Comparison of ENCODE assay signal across 8 cellular contexts in the genomic region with DNA sequence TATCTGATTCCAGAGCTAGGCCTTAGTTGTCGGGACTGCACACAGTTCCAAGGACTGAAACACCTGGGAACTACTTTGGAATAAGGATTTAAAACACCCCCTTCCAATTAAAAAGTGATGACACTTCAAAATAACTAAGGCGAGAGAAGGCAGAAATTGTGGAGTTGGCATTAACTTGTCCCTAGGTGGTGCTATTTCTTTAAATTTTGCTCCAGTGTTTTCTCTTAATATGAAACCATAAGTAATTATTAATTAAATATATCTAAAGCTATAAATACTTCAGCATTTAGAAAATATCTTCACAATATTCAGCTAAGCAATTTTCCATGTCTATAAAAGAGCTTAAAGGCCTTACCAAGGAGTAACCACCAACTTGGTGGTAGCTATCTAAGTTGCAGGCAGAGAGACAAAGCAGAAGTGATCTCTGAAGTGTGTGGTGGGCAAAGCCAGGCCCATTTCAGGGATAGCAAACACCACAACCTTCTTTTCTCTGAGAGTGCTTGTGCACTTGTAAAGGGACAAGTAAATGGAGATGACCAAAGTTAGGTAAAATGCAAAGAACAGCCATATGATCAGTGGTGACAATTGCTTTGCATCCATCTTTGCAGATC.
DNase-seq lines count a peak whose midpoint lies in the region; ATAC-seq and TF ChIP-seq lines count a peak whose summit lies in the region.

No MANE protein-coding gene starts in this region.

- no peaks in the 10 kb centered on the region for H3K9me3 Mint-ChIP-seq in activated T-helper 1 cell treated with anti-CD3 and anti-CD28 coated beads, Interleukin-12 subunit alpha, Interleukin-12 subunit beta, Interleukin-2, Interleukin-4 antibody, amounts not matched to agents 30 ng/mL and 10 ng/mL and 1 ng/mL, durations not matched to agents 14 hours and 24 hours and 36 hours
- no peaks in the 10 kb centered on the region for H3K9me3 Mint-ChIP-seq in glutamatergic neuron (ENCODE audit: unreplicated experiment)

- peak; percentile 68 for ATAC-seq in GM21529 (IDR thresholded peaks at IDR 0.05; ENCODE audit: unreplicated experiment)

- intact Hi-C loops in activated T-helper 1 cell treated with anti-CD3 and anti-CD28 coated beads, Interleukin-12 subunit alpha, Interleukin-12 subunit beta, Interleukin-2, Interleukin-4 antibody, amounts not matched to agents 30 ng/mL and 10 ng/mL and 1 ng/mL, durations not matched to agents 14 hours and 24 hours and 36 hours (cut with micrococcal nuclease), result loop anchor here (1.0 kb wide), 4 partner anchors 55 to 265 kb away; partner anchors contain the start of gene ANKRD44
- intact Hi-C loops in tibial artery (cut with DNase I; ENCODE audit: low total_unique reads), result loop anchor here (10.0 kb wide), 1 partner anchor 261 kb away; no protein-coding TSS in a partner anchor

- no peaks in the 10 kb centered on the region for H3K27me3 ChIP-seq in tibial artery

- peaks cover 22% of the 10 kb centered on the region for H3K36me3 Mint-ChIP-seq in activated T-helper 1 cell treated with anti-CD3 and anti-CD28 coated beads, Interleukin-12 subunit alpha, Interleukin-12 subunit beta, Interleukin-2, Interleukin-4 antibody, amounts not matched to agents 30 ng/mL and 10 ng/mL and 1 ng/mL, durations not matched to agents 14 hours and 24 hours and 36 hours (ENCODE audit: low read depth)
- peaks cover 4% of the 10 kb centered on the region for H3K36me3 Mint-ChIP-seq in glutamatergic neuron (ENCODE audit: unreplicated experiment)

- no peak overlapping the region for H3K27ac ChIP-seq in tibial artery

- no peaks in the 10 kb centered on the region for H3K27me3 Mint-ChIP-seq in activated T-helper 1 cell treated with anti-CD3 and anti-CD28 coated beads, Interleukin-12 subunit alpha, Interleukin-12 subunit beta, Interleukin-2, Interleukin-4 antibody, amounts not matched to agents 30 ng/mL and 10 ng/mL and 1 ng/mL, durations not matched to agents 14 hours and 24 hours and 36 hours (ENCODE audit: insufficient read depth)
- H3K27me3 Mint-ChIP-seq in glutamatergic neuron (ENCODE audit: unreplicated experiment), result no peaks in the 10 kb centered on the region

- DNase-seq in NCI-H2107 treated with DMSO at 0.1 percent for 48 hours (lab: John Stamatoyannopoulos, UW; ENCODE audit: unreplicated experiment) (peak; percentile 50), NCI-H2107 (lab: John Stamatoyannopoulos, UW) (no peak), NCI-H1417 treated with DMSO at 0.1 percent for 48 hours (lab: John Stamatoyannopoulos, UW) (peak; percentile 19), glutamatergic neuron (no peak), tibial artery (no peak), cerebellar nuclear complex (lab: John Stamatoyannopoulos, UW) (no peak)
- no peak for DNase-seq in activated T-helper 1 cell treated with anti-CD3 and anti-CD28 coated beads, Interleukin-12 subunit alpha, Interleukin-12 subunit beta, Interleukin-2, Interleukin-4 antibody, amounts not matched to agents 30 ng/mL and 10 ng/mL and 1 ng/mL, durations not matched to agents 14 hours and 24 hours and 36 hours (ENCODE audit: low spot score)

- no peaks in the 10 kb centered on the region for H3K9me3 ChIP-seq in tibial artery

- peak; percentile 63 for TF ChIP-seq CTCF in glutamatergic neuron (IDR thresholded peaks at IDR 0.05; ENCODE audit: partially characterized antibody, unreplicated experiment)
- TF ChIP-seq CTCF in tibial artery (IDR thresholded peaks at IDR 0.05), result peak; percentile 44 to 47

- peak overlapping the region; percentile 53 for H3K27ac Mint-ChIP-seq in activated T-helper 1 cell treated with anti-CD3 and anti-CD28 coated beads, Interleukin-12 subunit alpha, Interleukin-12 subunit beta, Interleukin-2, Interleukin-4 antibody, amounts not matched to agents 30 ng/mL and 10 ng/mL and 1 ng/mL, durations not matched to agents 14 hours and 24 hours and 36 hours
- no peak overlapping the region for H3K27ac Mint-ChIP-seq in glutamatergic neuron (ENCODE audit: unreplicated experiment)

- no peak overlapping the region for H3K4me3 Mint-ChIP-seq in activated T-helper 1 cell treated with anti-CD3 and anti-CD28 coated beads, Interleukin-12 subunit alpha, Interleukin-12 subunit beta, Interleukin-2, Interleukin-4 antibody, amounts not matched to agents 30 ng/mL and 10 ng/mL and 1 ng/mL, durations not matched to agents 14 hours and 24 hours and 36 hours
- H3K4me3 Mint-ChIP-seq in glutamatergic neuron (ENCODE audit: unreplicated experiment), result no peak overlapping the region

- H3K4me1 Mint-ChIP-seq in activated T-helper 1 cell treated with anti-CD3 and anti-CD28 coated beads, Interleukin-12 subunit alpha, Interleukin-12 subunit beta, Interleukin-2, Interleukin-4 antibody, amounts not matched to agents 30 ng/mL and 10 ng/mL and 1 ng/mL, durations not matched to agents 14 hours and 24 hours and 36 hours (ENCODE audit: low read depth), result peaks cover 18% of the 10 kb centered on the region
- peaks cover 7% of the 10 kb centered on the region for H3K4me1 Mint-ChIP-seq in glutamatergic neuron (ENCODE audit: low read depth, unreplicated experiment)

- no peak overlapping the region for H3K4me3 ChIP-seq in tibial artery

- no peaks in the 10 kb centered on the region for H3K36me3 ChIP-seq in tibial artery

- peaks cover 0 to 12% (median 8%) of the 10 kb centered on the region in 4 donors for H3K4me1 ChIP-seq in tibial artery

Comparison
In these comparisons a context has a peak if more than half of its experiments do, and no peak if none do; other contexts are left out.
1. DNase-seq: peak in NCI-H2107 treated with DMSO at 0.1 percent for 48 hours (single experiment) and NCI-H1417 treated with DMSO at 0.1 percent for 48 hours (single experiment); none in NCI-H2107 (single experiment), activated T-helper 1 cell treated with anti-CD3 and anti-CD28 coated beads, Interleukin-12 subunit alpha, Interleukin-12 subunit beta, Interleukin-2, Interleukin-4 antibody, amounts not matched to agents 30 ng/mL and 10 ng/mL and 1 ng/mL, durations not matched to agents 14 hours and 24 hours and 36 hours (single experiment), glutamatergic neuron (single experiment), tibial artery (0 of 2) and cerebellar nuclear complex (0 of 2).